Comparison of ENCODE assay signal across 38 cellular contexts in genomic region chr1:12741946-12742345, GRCh38. TPM values are rescaled to one million over a fixed set of nuclear protein-coding genes. Genes with fewer than 3 reads are reported as not detected.
"Had no signal": no experiment of that assay in that cellular context is flagged by ENCODE, and none has a peak within 500 bp of the region (broad histone marks: within the 10 kb centered on the region; RNA-seq: fewer than 3 reads in every experiment).

No MANE protein-coding gene starts in this region.

- H3K36me3 ChIP-seq: MG63 had no signal

- H3K4me3 ChIP-seq: MG63 had no signal

- DNase-seq: Karpas-422, Kasumi-1, MG63, MM.1S, MV-4-11, NCI-H1048, NCI-H1092, NCI-H1092 treated with DMSO at 0.1 percent for 48 hours, NCI-H1105, NCI-H1105 treated with DMSO at 0.1 percent for 48 hours, NCI-H1417, NCI-H1417 treated with DMSO at 0.1 percent for 48 hours, NCI-H1436, NCI-H1436 treated with DMSO at 0.1 percent for 48 hours, NCI-H146, NCI-H1694, NCI-H1694 treated with DMSO at 0.1 percent for 48 hours, NCI-H187, NCI-H187 treated with DMSO at 0.1 percent for 48 hours, NCI-H1930, NCI-H2029, NCI-H2029 treated with DMSO at 0.1 percent for 48 hours, NCI-H2081, NCI-H2081 treated with DMSO at 0.1 percent for 48 hours, NCI-H2107, NCI-H2171, NCI-H2171 treated with DMSO at 0.1 percent for 48 hours, NCI-H2227 treated with DMSO at 0.1 percent for 48 hours, NCI-H226, NCI-H345, NCI-H446, NCI-H446 treated with DMSO at 0.1 percent for 48 hours, NCI-H510A, NCI-H510A treated with DMSO at 0.1 percent for 48 hours had no signal

- H3K9me3 ChIP-seq: MG63 had no signal

RNA-seq across cellular contexts. Expression of gene CFAP107, which starts 4.1 kb away (rescaled TPM):
- total RNA-seq: LHCN-M2, M059J, MCF 10A, NCI-H460 had no signal

RNA-seq across cellular contexts. Expression of gene AADACL3, which starts 26.0 kb away (rescaled TPM):
- total RNA-seq: LHCN-M2, M059J, MCF 10A had no signal

RNA-seq across cellular contexts. Expression of gene PRAMEF12, which starts 31.6 kb away (rescaled TPM):
- total RNA-seq: LHCN-M2, M059J, MCF 10A, NCI-H460 had no signal

RNA-seq across cellular contexts. Expression of gene PRAMEF1, which starts 49.3 kb away (rescaled TPM):
- total RNA-seq: LHCN-M2, M059J, MCF 10A, NCI-H460 had no signal
